25 cellular contexts compared by ENCODE assay signal in the genomic region with DNA sequence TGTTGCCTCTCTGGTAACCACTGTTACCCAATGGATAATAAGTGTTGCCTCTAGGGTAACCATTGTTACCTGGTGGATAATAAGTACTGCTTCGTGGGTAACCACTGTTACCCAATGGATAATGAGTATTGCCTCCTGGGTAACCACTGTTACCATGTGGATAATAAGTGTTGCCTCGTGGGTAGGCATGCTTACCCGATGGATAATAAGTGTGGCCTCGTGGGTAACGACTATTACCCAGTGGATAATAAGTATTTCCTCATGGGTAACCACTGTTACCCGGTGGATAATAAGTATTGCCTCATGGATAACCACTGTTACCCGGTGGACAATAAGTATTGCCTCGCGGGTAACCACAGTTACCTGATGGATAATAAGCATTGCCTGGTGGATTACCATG. TPM values are rescaled to one million over a fixed set of nuclear protein-coding genes. Genes with fewer than 3 reads are reported as not detected.
"Had no signal": no experiment of that assay in that cellular context is flagged by ENCODE, and none has a peak within 500 bp of the region (broad histone marks: within the 10 kb centered on the region; RNA-seq: fewer than 3 reads in every experiment).

No MANE protein-coding gene starts in this region.

- ATAC-seq: HepG2 had no signal

- H3K27me3 ChIP-seq: MG63, SJSA1 had no signal

- H3K4me1 ChIP-seq: SJSA1 had no signal

- H3K36me3 ChIP-seq: MG63, SJSA1 had no signal

- H3K27ac ChIP-seq: SJSA1, SK-N-MC had no signal

- FAIRE-seq: HepG2, RCC 7860 had no signal

- DNase-seq: IMR-90, Karpas-422, KG1, MG63, NCI-H1092, NCI-H1105 treated with DMSO at 0.1 percent for 48 hours, NCI-H1417 treated with DMSO at 0.1 percent for 48 hours, NCI-H146, NCI-H1694 treated with DMSO at 0.1 percent for 48 hours, NCI-H1930, NCI-H2081 treated with DMSO at 0.1 percent for 48 hours, NCI-H2171 treated with DMSO at 0.1 percent for 48 hours, NCI-H345, NCI-H446 treated with DMSO at 0.1 percent for 48 hours, NCI-H510A treated with DMSO at 0.1 percent for 48 hours, NCI-H526 treated with DMSO at 0.1 percent for 48 hours, NCI-H774, Right ventricle myocardium superior, RPMI8226, SIG-M5 had no signal

- H3K4me3 ChIP-seq: MG63, SJSA1, SK-N-MC had no signal

- H3K9me3 ChIP-seq: MG63, SJSA1 had no signal

RNA-seq across cellular contexts. Expression of a gene that starts 13.8 kb away (rescaled TPM):
- total RNA-seq: HepG2, HT1080, IMR-90, Right ventricle myocardium superior, SJSA1 had no signal
- polyA plus RNA-seq: HepG2, IMR-90 had no signal

RNA-seq across cellular contexts. Expression of a gene that starts 49.7 kb away (rescaled TPM):
- total RNA-seq: HepG2, HT1080, IMR-90, Right ventricle myocardium superior, SJSA1 had no signal
- polyA plus RNA-seq: HepG2, IMR-90 had no signal
